In genomic region chr2:39068757-39069515, GRCh38 we compare ENCODE assay signal across 13 cellular contexts. TPM values are rescaled to one million over a fixed set of nuclear protein-coding genes. Genes with fewer than 3 reads are reported as not detected.
DNase-seq lines count a peak whose midpoint lies in the region; ATAC-seq and TF ChIP-seq lines count a peak whose summit lies in the region.
"Had no signal": no experiment of that assay in that cellular context is flagged by ENCODE, and none has a peak within 500 bp of the region (broad histone marks: within the 10 kb centered on the region; RNA-seq: fewer than 3 reads in every experiment).

No MANE protein-coding gene starts in this region.

- no peak overlapping the region for H3K4me3 ChIP-seq in breast epithelium
- H3K4me3 ChIP-seq in effector memory CD4-positive, alpha-beta T cell (ENCODE audit: insufficient read depth, low read depth, low read length, poor library complexity, severe bottlenecking) = no peak overlapping the region
- H3K4me3 ChIP-seq: lower lobe of right lung, sigmoid colon had no signal

- H3K4me1 Mint-ChIP-seq in MCF 10A (ENCODE audit: insufficient read depth, unreplicated experiment) = peaks cover 32% of the 10 kb centered on the region

- TF ChIP-seq POLR2A in breast epithelium (IDR thresholded peaks at IDR 0.05) = no peak

- H3K9me3 Mint-ChIP-seq in MCF 10A (ENCODE audit: unreplicated experiment) = no peaks in the 10 kb centered on the region

- no peaks in the 10 kb centered on the region for H3K4me1 ChIP-seq in breast epithelium
- peaks cover 4% of the 10 kb centered on the region for H3K4me1 ChIP-seq in effector memory CD4-positive, alpha-beta T cell (ENCODE audit: control insufficient read depth, insufficient read depth, low read length, poor library complexity, severe bottlenecking)
- H3K4me1 ChIP-seq: lower lobe of right lung had no signal

- H3K36me3 ChIP-seq in breast epithelium = no peaks in the 10 kb centered on the region
- H3K36me3 ChIP-seq in effector memory CD4-positive, alpha-beta T cell (ENCODE audit: control insufficient read depth, insufficient read depth, low read length) = peaks cover 17% of the 10 kb centered on the region

- peak overlapping the region; percentile 70 for H3K27ac Mint-ChIP-seq in MCF 10A (ENCODE audit: low read depth, unreplicated experiment)

- CTCF ChIA-PET in MCF 10A (lab: Yijun Ruan, JAX) = interaction anchor here (0.5 to 1.9 kb wide), 8 partner anchors 10 to 161 kb away, joined by 3 to 6 read pairs (median 4); no protein-coding TSS in a partner anchor

- H3K4me3 Mint-ChIP-seq in MCF 10A (ENCODE audit: unreplicated experiment) = no peak overlapping the region

- no peaks in the 10 kb centered on the region for H3K27me3 Mint-ChIP-seq in MCF 10A (ENCODE audit: insufficient read depth, unreplicated experiment)

- H3K9me3 ChIP-seq in breast epithelium = no peaks in the 10 kb centered on the region
- H3K9me3 ChIP-seq in effector memory CD4-positive, alpha-beta T cell (ENCODE audit: control insufficient read depth, low read length) = no peaks in the 10 kb centered on the region
- H3K9me3 ChIP-seq: lower lobe of right lung, sigmoid colon had no signal

- no peaks in the 10 kb centered on the region for H3K27me3 ChIP-seq in breast epithelium
- no peaks in the 10 kb centered on the region for H3K27me3 ChIP-seq in effector memory CD4-positive, alpha-beta T cell (replicated peaks; ENCODE audit: control insufficient read depth, insufficient read depth, low read length, poor library complexity, severe bottlenecking)
- H3K27me3 ChIP-seq: sigmoid colon had no signal

- POLR2A ChIA-PET in MCF 10A (lab: Yijun Ruan, JAX) = interaction anchor here (0.5 to 5.9 kb wide), 9 partner anchors 12 to 1556 kb away, joined by 3 to 54 read pairs (median 5); partner anchors contain the start of gene SOS1

- DNase-seq in MCF 10A (ENCODE audit: unreplicated experiment) (peak; percentile 44), breast epithelium (ENCODE audit: low spot score in 2 of 2) (no peak), cerebellar cortex (ENCODE audit: low spot score) (no peak), NCI-H2227 (lab: John Stamatoyannopoulos, UW; ENCODE audit: unreplicated experiment) (no peak)
- no peak for DNase-seq in effector memory CD4-positive, alpha-beta T cell
- DNase-seq in stimulated activated CD4-positive, alpha-beta T cell treated with anti-CD3 and anti-CD28 coated beads, Interleukin-4, amount 100 ng/mL, for 24 hours = peak; percentile 37
- DNase-seq: lower lobe of right lung, NCI-H2081, SIG-M5, sigmoid colon had no signal

- TF ChIP-seq CTCF in MCF 10A (IDR thresholded peaks at IDR 0.05; ENCODE audit: unreplicated experiment) (no peak), breast epithelium (IDR thresholded peaks at IDR 0.05) (no peak)

- H3K36me3 Mint-ChIP-seq in MCF 10A (ENCODE audit: insufficient read depth, unreplicated experiment) = peaks cover 10% of the 10 kb centered on the region

- ATAC-seq in SK-N-SH treated with all-trans-retinoic acid at 6 μM for 48 hours (peak; percentile 43; the same call in 2 of the 3 replicates), HG02885 (IDR thresholded peaks at IDR 0.05; ENCODE audit: poor library complexity, unreplicated experiment) (no peak)
- ATAC-seq: lower lobe of right lung had no signal

- BruUV-seq in MCF 10A (replicated peaks; lab: Mats Ljungman, UMichigan) = no TSS peak

- no peak overlapping the region for H3K27ac ChIP-seq in breast epithelium
- H3K27ac ChIP-seq in effector memory CD4-positive, alpha-beta T cell (ENCODE audit: insufficient read depth, low read length, poor library complexity, severe bottlenecking) = peak overlapping the region; percentile 36
- H3K27ac ChIP-seq: C4-2B, lower lobe of right lung had no signal

- intact Hi-C loops in MCF 10A (cut with micrococcal nuclease) = loop anchor here (2.0 kb wide), 1 partner anchor 50 kb away; no protein-coding TSS in a partner anchor
- intact Hi-C loops in breast epithelium (cut with DNase I; ENCODE audit: low total_unique reads) = no loop called here

TF ChIP-seq in SK-N-SH treated with all-trans-retinoic acid at 6 μM for 48 hours, 23 proteins besides CTCF, POLR2A, EP300 and RAD21 (continues in another document):
- TF ChIP-seq POU6F1 (CRISPR knock-in tag; IDR thresholded peaks at IDR 0.05; ENCODE audit: borderline replicate concordance, low read depth) (no peak), PPARA (CRISPR knock-in tag; IDR thresholded peaks at IDR 0.05; ENCODE audit: borderline replicate concordance) (no peak), ZNF8 (CRISPR knock-in tag; IDR thresholded peaks at IDR 0.05) (no peak), CSRNP3 (CRISPR knock-in tag; IDR thresholded peaks at IDR 0.05) (no peak), ARNTL (CRISPR knock-in tag; IDR thresholded peaks at IDR 0.05; ENCODE audit: borderline replicate concordance, low read depth) (no peak), ESRRG (CRISPR knock-in tag; IDR thresholded peaks at IDR 0.05) (no peak), ZNF565 (CRISPR knock-in tag; conservative IDR thresholded peaks at IDR 0.05; ENCODE audit: low read depth) (no peak), OSR1 (CRISPR knock-in tag; IDR thresholded peaks at IDR 0.05) (no peak)
- TF ChIP-seq, protein P1, sequence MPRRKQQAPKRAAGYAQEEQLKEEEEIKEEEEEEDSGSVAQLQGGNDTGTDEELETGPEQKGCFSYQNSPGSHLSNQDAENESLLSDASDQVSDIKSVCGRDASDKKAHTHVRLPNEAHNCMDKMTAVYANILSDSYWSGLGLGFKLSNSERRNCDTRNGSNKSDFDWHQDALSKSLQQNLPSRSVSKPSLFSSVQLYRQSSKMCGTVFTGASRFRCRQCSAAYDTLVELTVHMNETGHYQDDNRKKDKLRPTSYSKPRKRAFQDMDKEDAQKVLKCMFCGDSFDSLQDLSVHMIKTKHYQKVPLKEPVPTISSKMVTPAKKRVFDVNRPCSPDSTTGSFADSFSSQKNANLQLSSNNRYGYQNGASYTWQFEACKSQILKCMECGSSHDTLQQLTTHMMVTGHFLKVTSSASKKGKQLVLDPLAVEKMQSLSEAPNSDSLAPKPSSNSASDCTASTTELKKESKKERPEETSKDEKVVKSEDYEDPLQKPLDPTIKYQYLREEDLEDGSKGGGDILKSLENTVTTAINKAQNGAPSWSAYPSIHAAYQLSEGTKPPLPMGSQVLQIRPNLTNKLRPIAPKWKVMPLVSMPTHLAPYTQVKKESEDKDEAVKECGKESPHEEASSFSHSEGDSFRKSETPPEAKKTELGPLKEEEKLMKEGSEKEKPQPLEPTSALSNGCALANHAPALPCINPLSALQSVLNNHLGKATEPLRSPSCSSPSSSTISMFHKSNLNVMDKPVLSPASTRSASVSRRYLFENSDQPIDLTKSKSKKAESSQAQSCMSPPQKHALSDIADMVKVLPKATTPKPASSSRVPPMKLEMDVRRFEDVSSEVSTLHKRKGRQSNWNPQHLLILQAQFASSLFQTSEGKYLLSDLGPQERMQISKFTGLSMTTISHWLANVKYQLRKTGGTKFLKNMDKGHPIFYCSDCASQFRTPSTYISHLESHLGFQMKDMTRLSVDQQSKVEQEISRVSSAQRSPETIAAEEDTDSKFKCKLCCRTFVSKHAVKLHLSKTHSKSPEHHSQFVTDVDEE (CRISPR knock-in tag; IDR thresholded peaks at IDR 0.05) = no peak
- TF ChIP-seq, protein P2, sequence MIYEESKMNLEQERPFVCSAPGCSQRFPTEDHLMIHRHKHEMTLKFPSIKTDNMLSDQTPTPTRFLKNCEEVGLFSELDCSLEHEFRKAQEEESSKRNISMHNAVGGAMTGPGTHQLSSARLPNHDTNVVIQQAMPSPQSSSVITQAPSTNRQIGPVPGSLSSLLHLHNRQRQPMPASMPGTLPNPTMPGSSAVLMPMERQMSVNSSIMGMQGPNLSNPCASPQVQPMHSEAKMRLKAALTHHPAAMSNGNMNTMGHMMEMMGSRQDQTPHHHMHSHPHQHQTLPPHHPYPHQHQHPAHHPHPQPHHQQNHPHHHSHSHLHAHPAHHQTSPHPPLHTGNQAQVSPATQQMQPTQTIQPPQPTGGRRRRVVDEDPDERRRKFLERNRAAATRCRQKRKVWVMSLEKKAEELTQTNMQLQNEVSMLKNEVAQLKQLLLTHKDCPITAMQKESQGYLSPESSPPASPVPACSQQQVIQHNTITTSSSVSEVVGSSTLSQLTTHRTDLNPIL (CRISPR knock-in tag; IDR thresholded peaks at IDR 0.05; ENCODE audit: low read depth) = no peak

RNA-seq across cellular contexts. Expression of gene SOS1, which starts 51.9 kb away (rescaled TPM):
- total RNA-seq in MCF 10A (2022) = 18.5 and 23.3 TPM in 2 replicates
- 10 to 100 TPM; 33.4 to 49.0 (median 37.0) TPM for total RNA-seq in breast epithelium

Comparison
In these comparisons a context has a peak if more than half of its experiments do, and no peak if none do; other contexts are left out.
1. DNase-seq: peak in MCF 10A (single experiment) and stimulated activated CD4-positive, alpha-beta T cell treated with anti-CD3 and anti-CD28 coated beads, Interleukin-4, amount 100 ng/mL, for 24 hours (single experiment); none in breast epithelium (0 of 2), effector memory CD4-positive, alpha-beta T cell (0 of 3), cerebellar cortex (single experiment) and NCI-H2227 (single experiment).